In the genomic region with DNA sequence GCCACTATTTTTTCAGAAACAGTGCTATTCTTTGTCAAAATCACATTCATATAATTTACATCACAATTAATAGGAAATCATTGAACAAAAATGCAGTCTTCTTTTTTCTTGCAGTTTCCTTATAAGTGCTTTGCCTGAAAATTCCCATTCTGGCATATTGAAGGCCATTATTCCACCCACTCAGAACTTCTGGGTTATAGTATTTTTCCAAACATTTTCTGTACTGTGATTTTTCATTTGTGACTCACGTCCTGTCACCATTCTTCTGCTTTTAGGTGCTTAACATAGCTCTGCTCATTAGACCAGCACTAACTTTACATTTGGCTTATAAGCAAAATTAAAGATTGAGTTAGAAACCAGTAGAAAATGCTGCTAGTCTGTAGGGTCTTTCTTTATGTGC, we compare ENCODE assay signal across 18 cellular contexts.
DNase-seq lines count a peak whose midpoint lies in the region; ATAC-seq and TF ChIP-seq lines count a peak whose summit lies in the region.
"Had no signal": no experiment of that assay in that cellular context is flagged by ENCODE, and none has a peak within 500 bp of the region (broad histone marks: within the 10 kb centered on the region; RNA-seq: fewer than 3 reads in every experiment).

No MANE protein-coding gene starts in this region.

- H3K27me3 Mint-ChIP-seq in nephron progenitor cell (ENCODE audit: low read depth, poor library complexity): no peaks in the 10 kb centered on the region
- H3K27me3 Mint-ChIP-seq: stimulated activated naive B cell treated with anti-CD40 and anti-IgM and Interleukin-4, amounts not matched to agents 10 μg/mL and 1 μg/mL and 100 μg/mL, for 72 hours had no signal

- peaks cover 49% of the 10 kb centered on the region for H3K4me1 ChIP-seq in A673 (ENCODE audit: insufficient read depth, low read length, poor library complexity, severe bottlenecking)

- H3K4me3 Mint-ChIP-seq in nephron progenitor cell: no peak overlapping the region
- H3K4me3 Mint-ChIP-seq: endodermal cell; naive thymus-derived CD8-positive, alpha-beta T cell; stimulated activated naive B cell treated with anti-CD40 and anti-IgM and Interleukin-4, amounts not matched to agents 10 μg/mL and 1 μg/mL and 100 μg/mL, for 72 hours had no signal

- no peaks in the 10 kb centered on the region for H3K27me3 ChIP-seq in A673 (replicated peaks; ENCODE audit: insufficient read depth, low read depth, low read length, poor library complexity)
- H3K27me3 ChIP-seq: heart left ventricle, right atrium auricular region had no signal

- H3K36me3 ChIP-seq in A673 (ENCODE audit: insufficient read depth, low read length, poor library complexity, severe bottlenecking): no peaks in the 10 kb centered on the region
- H3K36me3 ChIP-seq: right atrium auricular region, WERI-Rb-1 had no signal

- H3K27ac Mint-ChIP-seq in nephron progenitor cell: no peak overlapping the region
- H3K27ac Mint-ChIP-seq: endodermal cell; naive thymus-derived CD8-positive, alpha-beta T cell; stimulated activated naive B cell treated with anti-CD40 and anti-IgM and Interleukin-4, amounts not matched to agents 10 μg/mL and 1 μg/mL and 100 μg/mL, for 72 hours had no signal

- POLR2A ChIA-PET in A673 (lab: Charles Lee; ENCODE audit: low non-redundant PET): no interaction called here

- H3K4me3 ChIP-seq in A673 (ENCODE audit: low read depth, low read length, poor library complexity, severe bottlenecking) (peak overlapping the region; percentile 3), astrocyte of the spinal cord (ENCODE audit: low read depth, low read length) (no peak overlapping the region)
- H3K4me3 ChIP-seq: heart left ventricle, right atrium auricular region had no signal

- H3K9me3 ChIP-seq in A673 (ENCODE audit: low read depth, low read length, poor library complexity, severe bottlenecking): no peaks in the 10 kb centered on the region
- H3K9me3 ChIP-seq: heart left ventricle, right atrium auricular region had no signal

- in situ Hi-C loops in astrocyte of the spinal cord (cut with HindIII; ENCODE audit: low sequenced_read_pairs): no loop called here

- TF ChIP-seq CTCF in A673 (conservative IDR thresholded peaks at IDR 0.05; ENCODE audit: low read depth, low read length) (no peak), astrocyte of the spinal cord (IDR thresholded peaks at IDR 0.05; ENCODE audit: low read depth, low read length) (no peak), nephron progenitor cell (IDR thresholded peaks at IDR 0.05) (no peak)

- CTCF ChIA-PET in A673 (lab: Charles Lee): no interaction called here

- peaks cover 20% of the 10 kb centered on the region for H3K4me1 Mint-ChIP-seq in nephron progenitor cell
- H3K4me1 Mint-ChIP-seq: naive thymus-derived CD8-positive, alpha-beta T cell had no signal

- BruUV-seq in A673 (replicated peaks; lab: Mats Ljungman, UMichigan): no TSS peak

- DNase-seq in A673 (ENCODE audit: low spot score) (peak; percentile 79), HCEC 1CT (peak; percentile 65), astrocyte of the spinal cord (ENCODE audit: low read depth, low spot score) (peak; percentile 70), foreskin melanocyte (peak; percentile 19), HPDE6-E6E7 (ENCODE audit: extremely low spot score) (no peak), mesenteric fat pad (ENCODE audit: low spot score) (no peak), nephron progenitor cell (no peak)
- DNase-seq: activated gamma-delta T cell treated with Interleukin-2 at 50 U/mL for 16 hours; endodermal cell; heart left ventricle; KBM-7; naive thymus-derived CD8-positive, alpha-beta T cell; NCI-H1417 treated with DMSO at 0.1 percent for 48 hours; NCI-H510A; stimulated activated naive B cell treated with anti-CD40 and anti-IgM and Interleukin-4, amounts not matched to agents 10 μg/mL and 1 μg/mL and 100 μg/mL, for 72 hours; WERI-Rb-1 had no signal

- H3K36me3 Mint-ChIP-seq in nephron progenitor cell (ENCODE audit: low read depth): no peaks in the 10 kb centered on the region
- H3K36me3 Mint-ChIP-seq: stimulated activated naive B cell treated with anti-CD40 and anti-IgM and Interleukin-4, amounts not matched to agents 10 μg/mL and 1 μg/mL and 100 μg/mL, for 72 hours had no signal

- peak overlapping the region; percentile 44 for H3K27ac ChIP-seq in A673 (ENCODE audit: low read depth, low read length, poor library complexity, severe bottlenecking)
- H3K27ac ChIP-seq: heart left ventricle, right atrium auricular region, WERI-Rb-1 had no signal

- ATAC-seq in HG03025 (IDR thresholded peaks at IDR 0.05; ENCODE audit: low FRiP score, unreplicated experiment): no peak
- ATAC-seq: heart left ventricle; naive thymus-derived CD8-positive, alpha-beta T cell; stimulated activated naive B cell treated with anti-CD40 and anti-IgM and Interleukin-4, amounts not matched to agents 10 μg/mL and 1 μg/mL and 100 μg/mL, for 72 hours had no signal

- intact Hi-C loops in A673 (cut with micrococcal nuclease; ENCODE audit: unreplicated experiment): loop anchor here (5.0 kb wide), 1 partner anchor 105 kb away; no protein-coding TSS in a partner anchor

- H3K9me3 Mint-ChIP-seq in nephron progenitor cell: no peaks in the 10 kb centered on the region
- H3K9me3 Mint-ChIP-seq: endodermal cell; naive thymus-derived CD8-positive, alpha-beta T cell; stimulated activated naive B cell treated with anti-CD40 and anti-IgM and Interleukin-4, amounts not matched to agents 10 μg/mL and 1 μg/mL and 100 μg/mL, for 72 hours had no signal

Comparison
In these comparisons a context has a peak if more than half of its experiments do, and no peak if none do; other contexts are left out.
1. DNase-seq: peak in A673 (single experiment), HCEC 1CT (single experiment), astrocyte of the spinal cord (single experiment) and foreskin melanocyte (single experiment); none in HPDE6-E6E7 (single experiment), mesenteric fat pad (single experiment) and nephron progenitor cell (single experiment).